8 cellular contexts compared by ENCODE assay signal in genomic region chr17:37358830-37359681, GRCh38. TPM values are rescaled to one million over a fixed set of nuclear protein-coding genes. Genes with fewer than 3 reads are reported as not detected.
DNase-seq lines count a peak whose midpoint lies in the region; TF ChIP-seq lines count a peak whose summit lies in the region.

No MANE protein-coding gene starts in this region.

- H2BK5ac ChIP-seq in H9 (ENCODE audit: insufficient read length, low read length) (no peak overlapping the region), neuronal stem cell (ENCODE audit: low read length) (peak overlapping the region; percentile 98)

- H2BK20ac ChIP-seq in H9 (ENCODE audit: low read depth, low read length, poor library complexity, severe bottlenecking) = no peak overlapping the region

- H3K4me2 ChIP-seq in H9 (ENCODE audit: insufficient read depth, insufficient read length, low read length) = peak overlapping the region; percentile 92
- peak overlapping the region; percentile 77 for H3K4me2 ChIP-seq in neuronal stem cell (ENCODE audit: insufficient read depth, low read length, poor library complexity, severe bottlenecking)

- H3K27ac Mint-ChIP-seq in H9 = peak overlapping the region; percentile 96 to 99 (median 98); a peak in 6 of 7 replicates

- peaks cover 0 to 21% of the 10 kb centered on the region in 2 donors for H3K36me3 ChIP-seq in neuronal stem cell (replicated peaks in 1 of 2; ENCODE audit: control insufficient read depth in 2 of 2, insufficient read depth in 2 of 2, low read length in 2 of 2)
- no peaks in the 10 kb centered on the region for H3K36me3 ChIP-seq in subcutaneous abdominal adipose tissue (ENCODE audit: control insufficient read depth in 5 of 5, insufficient read depth in 5 of 5, low read length in 5 of 5)

- H3K14ac ChIP-seq in H9 (ENCODE audit: insufficient read depth, low read length) (peak overlapping the region; percentile 59), neuronal stem cell (ENCODE audit: low read length) (peak overlapping the region; percentile 72)

- H3K79me2 ChIP-seq in H9 (ENCODE audit: insufficient read depth, low read length) = peaks cover 27% of the 10 kb centered on the region; the same call in 1 of the 2 replicates

- peak overlapping the region; percentile 94 to 97 for H3K4me3 Mint-ChIP-seq in H9

- H3T11ph ChIP-seq in H9 (ENCODE audit: low read length) = no peak overlapping the region

- no peak overlapping the region for H2AK5ac ChIP-seq in H9 (ENCODE audit: insufficient read length, low read length)
- H2AK5ac ChIP-seq in neuronal stem cell (ENCODE audit: low read depth, low read length) = peak overlapping the region; percentile 96

- no peak overlapping the region for H3K56ac ChIP-seq in H9 (ENCODE audit: insufficient read length, low read depth, low read length)

- H2BK15ac ChIP-seq in H9 (ENCODE audit: low read depth, low read length) (no peak overlapping the region), neuronal stem cell (ENCODE audit: low read length) (peak overlapping the region; percentile 69)

- H4K8ac ChIP-seq in H9 (replicated peaks; ENCODE audit: insufficient read length, low read depth, low read length) = no peak overlapping the region
- H4K8ac ChIP-seq in neuronal stem cell (ENCODE audit: low read depth, low read length) = no peak overlapping the region

- no peaks in the 10 kb centered on the region for H3K9me3 ChIP-seq in H9 (ENCODE audit: control insufficient read depth, low read depth, low read length)
- H3K9me3 ChIP-seq in neuronal stem cell (replicated peaks in 1 of 2; ENCODE audit: control insufficient read depth in 2 of 2, insufficient read depth in 1 of 2, low read depth in 1 of 2, low read length in 2 of 2) = no peaks in the 10 kb centered on the region
- no peaks in the 10 kb centered on the region for H3K9me3 ChIP-seq in subcutaneous abdominal adipose tissue (ENCODE audit: control insufficient read depth in 5 of 5, low read length in 5 of 5)

- H3K4ac ChIP-seq in H9 (ENCODE audit: low read depth, low read length) (no peak overlapping the region), neuronal stem cell (ENCODE audit: low read length) (no peak overlapping the region)

- no peaks in the 10 kb centered on the region for H3K79me1 ChIP-seq in H9 (ENCODE audit: insufficient read depth, low read depth, low read length, poor library complexity, severe bottlenecking)
- H3K79me1 ChIP-seq in neuronal stem cell (ENCODE audit: low read depth, low read length) = peaks cover 1% of the 10 kb centered on the region

- H3K27me3 ChIP-seq in H9 (ENCODE audit: insufficient read depth, low read length) (no peaks in the 10 kb centered on the region), neuronal stem cell (ENCODE audit: control insufficient read depth in 3 of 3, insufficient read depth in 3 of 3, low read depth in 1 of 3, low read length in 3 of 3) (no peaks in the 10 kb centered on the region), subcutaneous abdominal adipose tissue (ENCODE audit: control insufficient read depth in 5 of 5, insufficient read depth in 4 of 5, low read length in 5 of 5) (no peaks in the 10 kb centered on the region)

- H2AFZ ChIP-seq in H9 (ENCODE audit: low read length) = no peak overlapping the region
- peak overlapping the region; percentile 92 for H2AFZ ChIP-seq in neuronal stem cell (ENCODE audit: low read length)

- H2BK12ac ChIP-seq in H9 (ENCODE audit: insufficient read length, low read depth, low read length) = no peak overlapping the region
- H2BK12ac ChIP-seq in neuronal stem cell (ENCODE audit: low read length) = peak overlapping the region; percentile 75

- TF ChIP-seq CTCF in H9 (conservative IDR thresholded peaks at IDR 0.05) = peak; percentile 42

- no peaks in the 10 kb centered on the region for H3K9me3 Mint-ChIP-seq in H9

- H3K23me2 ChIP-seq in H9 (ENCODE audit: insufficient read length, low read depth, low read length, poor library complexity, severe bottlenecking) = peaks cover 16% of the 10 kb centered on the region

- H3K27ac ChIP-seq in H9 (ENCODE audit: insufficient read length, low read depth, low read length) = no peak overlapping the region
- H3K27ac ChIP-seq in neuronal stem cell (replicated peaks; ENCODE audit: low read length) = peak overlapping the region; percentile 95
- peak overlapping the region; percentile 92 for H3K27ac ChIP-seq in subcutaneous abdominal adipose tissue (ENCODE audit: low read depth, low read length)

- DNase-seq in GF-D8 (lab: John Stamatoyannopoulos, UW) (peak; percentile 89), H9 (peak; percentile 100), M059J (ENCODE audit: low read depth) (peak; percentile 95), SHP77 treated with DMSO at 0.1 percent for 48 hours (lab: John Stamatoyannopoulos, UW) (peak; percentile 71), foreskin melanocyte (peak; percentile 71), neuronal stem cell (ENCODE audit: low spot score) (peak; percentile 98)
- peak; percentile 83 for DNase-seq in activated gamma-delta T cell treated with anti-CD3 and anti-CD28 coated beads, Interleukin-2, amount 50 U/mL, for 16 hours (ENCODE audit: low read depth)

- H3K23ac ChIP-seq in H9 (ENCODE audit: insufficient read length, low read depth, low read length) = no peak overlapping the region
- peak overlapping the region; percentile 92 for H3K23ac ChIP-seq in neuronal stem cell (ENCODE audit: low read depth, low read length, poor library complexity)

- H3K4me3 ChIP-seq in neuronal stem cell (ENCODE audit: low read length in 2 of 2) = peak overlapping the region; percentile 60 to 96
- H3K4me3 ChIP-seq in subcutaneous abdominal adipose tissue (ENCODE audit: low read depth in 1 of 5, low read length in 5 of 5) = peak overlapping the region; percentile 73 to 86 (median 81)

- H3K4me1 Mint-ChIP-seq in H9 = peaks cover 29 to 33% of the 10 kb centered on the region in 2 experiments

- no peak overlapping the region for H4K5ac ChIP-seq in H9 (ENCODE audit: insufficient read length, low read depth, low read length)

- H3K18ac ChIP-seq in H9 (ENCODE audit: insufficient read length, low read depth, low read length) = peak overlapping the region; percentile 82
- H3K18ac ChIP-seq in neuronal stem cell (ENCODE audit: low read length) = peak overlapping the region; percentile 94

- no CpG with 5 or more reads among the region's 88 CpGs for WGBS in H9 (ENCODE audit: extremely low coverage, insufficient read length, low lambda C conversion rate)
- no CpG with 5 or more reads among the region's 88 CpGs for WGBS in neuronal stem cell (ENCODE audit: extremely low coverage in 2 of 2, insufficient read length in 2 of 2, insufficient replicate concordance in 1 of 2), 2 donors

- peak overlapping the region; percentile 31 for H4K91ac ChIP-seq in H9 (ENCODE audit: insufficient read length, low read depth, low read length)
- H4K91ac ChIP-seq in neuronal stem cell (ENCODE audit: low read depth, low read length, poor library complexity) = no peak overlapping the region

- H3K9ac ChIP-seq in H9 (ENCODE audit: extremely low read depth, insufficient read length, low read length) (peak overlapping the region; percentile 95), neuronal stem cell (ENCODE audit: low read depth, low read length, poor library complexity) (peak overlapping the region; percentile 90), subcutaneous abdominal adipose tissue (ENCODE audit: low read length in 5 of 5) (peak overlapping the region; percentile 84 to 95 (median 89))

- H4K20me1 ChIP-seq in H9 (ENCODE audit: control insufficient read depth, insufficient read depth, insufficient read length) = no peaks in the 10 kb centered on the region

- H3K4me1 ChIP-seq in H9 (ENCODE audit: insufficient read depth, low read length) = peaks cover 3% of the 10 kb centered on the region
- peaks cover 13 to 17% of the 10 kb centered on the region in 2 donors for H3K4me1 ChIP-seq in neuronal stem cell (ENCODE audit: control insufficient read depth in 2 of 2, insufficient read depth in 1 of 2, low read depth in 1 of 2, low read length in 2 of 2)
- H3K4me1 ChIP-seq in subcutaneous abdominal adipose tissue (ENCODE audit: control insufficient read depth in 5 of 5, insufficient read depth in 5 of 5, low read length in 5 of 5) = peaks cover 7 to 30% (median 22%) of the 10 kb centered on the region in 5 donors

- peaks cover 5 to 10% (median 8%) of the 10 kb centered on the region in 3 experiments for H3K36me3 Mint-ChIP-seq in H9 (ENCODE audit: insufficient read depth in 1 of 3, low read depth in 3 of 3)

- H3K27me3 Mint-ChIP-seq in H9 (ENCODE audit: low read depth) = no peaks in the 10 kb centered on the region

- no peak overlapping the region for H2BK120ac ChIP-seq in H9 (ENCODE audit: low read depth, low read length, poor library complexity, severe bottlenecking)
- peak overlapping the region; percentile 73 for H2BK120ac ChIP-seq in neuronal stem cell (ENCODE audit: low read depth, low read length)

RNA-seq across cellular contexts. Expression of gene C17orf78, which starts 16.7 kb away (rescaled TPM):
- not detected in 2 replicates for total RNA-seq in H9 (2021)
- not detected in 2 replicates for total RNA-seq in M059J (2014; rRNA removed; shearing (Covaris generic))
- not detected for polyA plus RNA-seq in neuronal stem cell (2013, experiment 1 of 2)
- polyA plus RNA-seq in neuronal stem cell (2013, experiment 2 of 2) = not detected

RNA-seq across cellular contexts. Expression of gene ACACA, which starts 47.6 kb away (rescaled TPM):
- 123 and 135 TPM in 2 replicates for total RNA-seq in H9 (2021)
- total RNA-seq in M059J (2014; rRNA removed; shearing (Covaris generic)) = 16.2 and 33.7 TPM in 2 replicates
- polyA plus RNA-seq in neuronal stem cell (2013, experiment 1 of 2) = 37.1 TPM
- polyA plus RNA-seq in neuronal stem cell (2013, experiment 2 of 2) = 34.4 TPM

RNA-seq across cellular contexts. Expression of gene TADA2A, which starts 47.6 kb away (rescaled TPM):
- 20.9 and 25.2 TPM in 2 replicates for total RNA-seq in H9 (2021)
- 14.6 and 17.5 TPM in 2 replicates for total RNA-seq in M059J (2014; rRNA removed; shearing (Covaris generic))
- polyA plus RNA-seq in neuronal stem cell (2013, experiment 1 of 2) = 17.2 TPM
- polyA plus RNA-seq in neuronal stem cell (2013, experiment 2 of 2) = 16.4 TPM
